1 cellular context compared by ENCODE assay signal in the genomic region with DNA sequence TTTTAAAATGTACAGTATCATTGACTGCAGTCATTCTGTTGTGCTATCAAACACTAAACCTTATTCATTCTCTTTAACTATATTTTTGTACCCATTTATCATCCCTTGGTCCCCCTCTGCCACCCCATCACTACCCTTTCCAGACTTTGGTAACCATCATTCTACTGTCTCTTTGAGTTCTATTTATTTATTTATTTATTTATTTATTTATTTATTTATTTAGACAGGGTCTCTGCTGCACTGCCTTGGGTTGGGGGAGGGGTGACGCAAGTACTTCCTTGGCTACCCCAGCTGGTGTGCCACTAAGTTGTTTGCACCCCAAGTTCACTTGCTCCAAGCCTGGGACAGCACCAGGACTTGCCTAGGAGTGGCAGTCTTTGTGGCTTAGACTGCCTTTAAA.
TF ChIP-seq lines count a peak whose summit lies in the region.

No MANE protein-coding gene starts in this region.

TF ChIP-seq in HepG2, 621 proteins besides CTCF, POLR2A, EP300 and RAD21 (continued from another document):
- TF ChIP-seq, protein P1, sequence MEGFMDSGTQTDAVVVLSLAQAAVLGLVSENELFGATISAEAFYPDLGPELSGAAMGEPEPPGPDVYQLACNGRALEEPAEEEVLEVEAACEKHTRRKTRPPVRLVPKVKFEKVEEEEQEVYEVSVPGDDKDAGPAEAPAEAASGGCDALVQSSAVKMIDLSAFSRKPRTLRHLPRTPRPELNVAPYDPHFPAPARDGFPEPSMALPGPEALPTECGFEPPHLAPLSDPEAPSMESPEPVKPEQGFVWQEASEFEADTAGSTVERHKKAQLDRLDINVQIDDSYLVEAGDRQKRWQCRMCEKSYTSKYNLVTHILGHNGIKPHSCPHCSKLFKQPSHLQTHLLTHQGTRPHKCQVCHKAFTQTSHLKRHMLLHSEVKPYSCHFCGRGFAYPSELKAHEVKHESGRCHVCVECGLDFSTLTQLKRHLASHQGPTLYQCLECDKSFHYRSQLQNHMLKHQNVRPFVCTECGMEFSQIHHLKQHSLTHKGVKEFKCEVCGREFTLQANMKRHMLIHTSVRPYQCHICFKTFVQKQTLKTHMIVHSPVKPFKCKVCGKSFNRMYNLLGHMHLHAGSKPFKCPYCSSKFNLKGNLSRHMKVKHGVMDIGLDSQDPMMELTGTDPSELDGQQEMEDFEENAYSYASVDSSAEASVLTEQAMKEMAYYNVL (CRISPR knock-in tag; IDR thresholded peaks at IDR 0.05; ENCODE audit: borderline replicate concordance), result no peak
- TF ChIP-seq ARID2 (CRISPR knock-in tag; IDR thresholded peaks at IDR 0.05; ENCODE audit: borderline replicate concordance) (no peak), KAT2B (IDR thresholded peaks at IDR 0.05; ENCODE audit: borderline replicate concordance, low read depth, low read length) (no peak), ZNF746 (CRISPR knock-in tag; IDR thresholded peaks at IDR 0.05) (no peak), NR2F6 (IDR thresholded peaks at IDR 0.05) (no peak), NR2F6 (CRISPR knock-in tag; IDR thresholded peaks at IDR 0.05) (no peak)
